18 cellular contexts compared by ENCODE assay signal in the genomic region with DNA sequence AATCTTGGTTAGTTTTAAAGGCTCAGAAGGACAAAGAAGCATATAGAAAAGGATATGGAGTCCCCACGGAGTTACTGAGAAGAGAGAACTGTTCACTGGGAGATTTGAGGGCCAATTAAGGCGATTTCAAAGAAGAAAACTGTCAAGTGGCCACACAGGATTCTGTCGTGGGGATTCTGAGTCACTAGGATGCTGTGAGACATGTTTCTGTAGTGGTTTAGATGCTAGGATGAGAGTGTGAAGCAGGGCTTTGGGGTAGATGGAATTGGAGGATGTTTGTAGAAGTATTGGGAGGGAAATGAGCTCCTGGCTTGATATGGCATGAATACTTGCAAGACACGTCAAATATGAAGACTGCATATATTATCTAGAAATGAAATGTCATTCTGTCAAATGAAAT.
DNase-seq lines count a peak whose midpoint lies in the region; ATAC-seq and TF ChIP-seq lines count a peak whose summit lies in the region.
"Had no signal": no experiment of that assay in that cellular context is flagged by ENCODE, and none has a peak within 500 bp of the region (broad histone marks: within the 10 kb centered on the region; RNA-seq: fewer than 3 reads in every experiment).

No MANE protein-coding gene starts in this region.

- POLR2A ChIA-PET in WTC11 (lab: Charles Lee): interaction anchor here (0.6 kb wide), 1 partner anchor 32 kb away, joined by 3 read pairs; no protein-coding TSS in a partner anchor

- no peaks in the 10 kb centered on the region for H3K4me1 ChIP-seq in ascending aorta
- H3K4me1 ChIP-seq: A549 had no signal

- no peak for TF ChIP-seq CTCF in brain (conservative IDR thresholded peaks at IDR 0.05)
- TF ChIP-seq CTCF in ascending aorta (IDR thresholded peaks at IDR 0.05): no peak
- no peak for TF ChIP-seq CTCF in WTC11 (IDR thresholded peaks at IDR 0.05)

- H3K9me3 Mint-ChIP-seq in activated CD4-positive, alpha-beta T cell treated with anti-CD3 and anti-CD28 coated beads, Interleukin-2, amount 10 ng/mL, durations not matched to agents 24 days and 14 days: peaks cover 8% of the 10 kb centered on the region
- H3K9me3 Mint-ChIP-seq in brain (peaks cover 0 to 4% (median 3%) of the 10 kb centered on the region in 5 experiments), WTC11 (peaks cover 9% of the 10 kb centered on the region)

- no peaks in the 10 kb centered on the region for H3K9me3 ChIP-seq in ascending aorta
- H3K9me3 ChIP-seq: A549 had no signal

- ATAC-seq in WTC11: no peak
- ATAC-seq: A549 had no signal

- H3K27ac ChIP-seq in ascending aorta: no peak overlapping the region
- H3K27ac ChIP-seq: 22Rv1, A549, C4-2B, GM23248, HL-60 had no signal

- CTCF ChIA-PET in WTC11 (lab: Charles Lee): interaction anchor here (1.1 kb wide), 1 partner anchor 103 kb away, joined by 3 read pairs; no protein-coding TSS in a partner anchor

- DNase-seq in activated CD4-positive, alpha-beta T cell treated with anti-CD3 and anti-CD28 coated beads for 48 hours: peak; percentile 10
- no peak for DNase-seq in activated CD4-positive, alpha-beta T cell treated with anti-CD3 and anti-CD28 coated beads, Interleukin-2, amount 10 ng/mL, durations not matched to agents 24 days and 14 days
- DNase-seq in RPMI7951 (ENCODE audit: low read depth): peak; percentile 45
- DNase-seq in activated gamma-delta T cell (lab: John Stamatoyannopoulos, UW): no peak
- DNase-seq in ascending aorta (ENCODE audit: low spot score in 2 of 2): no peak
- DNase-seq in WTC11 (ENCODE audit: low spot score): no peak
- DNase-seq: AML-193; CD4-positive, alpha-beta T cell; DMS153; DMS79; GDM1; GM23248; HCEC 1CT had no signal

- intact Hi-C loops in activated CD4-positive, alpha-beta T cell treated with anti-CD3 and anti-CD28 coated beads, Interleukin-2, amount 10 ng/mL, durations not matched to agents 24 days and 14 days (cut with micrococcal nuclease): no loop called here
- intact Hi-C loops in ascending aorta (cut with DNase I): no loop called here

- no peaks in the 10 kb centered on the region for H3K27me3 Mint-ChIP-seq in activated CD4-positive, alpha-beta T cell treated with anti-CD3 and anti-CD28 coated beads, Interleukin-2, amount 10 ng/mL, durations not matched to agents 24 days and 14 days
- H3K27me3 Mint-ChIP-seq in brain (peaks cover 6% of the 10 kb centered on the region), WTC11 (ENCODE audit: low read depth) (no peaks in the 10 kb centered on the region)
- H3K27me3 Mint-ChIP-seq: CD4-positive, alpha-beta T cell had no signal

- H3K27me3 ChIP-seq in ascending aorta: no peaks in the 10 kb centered on the region

- no peaks in the 10 kb centered on the region for H3K36me3 Mint-ChIP-seq in activated CD4-positive, alpha-beta T cell treated with anti-CD3 and anti-CD28 coated beads, Interleukin-2, amount 10 ng/mL, durations not matched to agents 24 days and 14 days (ENCODE audit: low read depth)
- H3K36me3 Mint-ChIP-seq in brain (peaks cover 9% of the 10 kb centered on the region), WTC11 (peaks cover 3% of the 10 kb centered on the region; the same call in 1 of the 2 replicates)

- H3K4me1 Mint-ChIP-seq in activated CD4-positive, alpha-beta T cell treated with anti-CD3 and anti-CD28 coated beads, Interleukin-2, amount 10 ng/mL, durations not matched to agents 24 days and 14 days: peaks cover 4% of the 10 kb centered on the region
- H3K4me1 Mint-ChIP-seq in brain (peaks cover 11% of the 10 kb centered on the region), WTC11 (peaks cover 10% of the 10 kb centered on the region)

- H3K27ac Mint-ChIP-seq in activated CD4-positive, alpha-beta T cell treated with anti-CD3 and anti-CD28 coated beads, Interleukin-2, amount 10 ng/mL, durations not matched to agents 24 days and 14 days: no peak overlapping the region
- H3K27ac Mint-ChIP-seq in brain: peak overlapping the region in 3 of 5 experiments; percentile 26 to 42 (median 38)
- H3K27ac Mint-ChIP-seq in WTC11: no peak overlapping the region
- H3K27ac Mint-ChIP-seq: CD4-positive, alpha-beta T cell had no signal

- H3K4me3 ChIP-seq in ascending aorta: no peak overlapping the region
- H3K4me3 ChIP-seq: A549, GM23248 had no signal

- no peaks in the 10 kb centered on the region for H3K36me3 ChIP-seq in ascending aorta

- H3K4me3 Mint-ChIP-seq in activated CD4-positive, alpha-beta T cell treated with anti-CD3 and anti-CD28 coated beads, Interleukin-2, amount 10 ng/mL, durations not matched to agents 24 days and 14 days: no peak overlapping the region
- no peak overlapping the region for H3K4me3 Mint-ChIP-seq in brain
- H3K4me3 Mint-ChIP-seq in WTC11: no peak overlapping the region
- H3K4me3 Mint-ChIP-seq: CD4-positive, alpha-beta T cell had no signal

TF ChIP-seq in WTC11, 78 proteins besides CTCF, POLR2A, EP300 and RAD21 (continues in another document):
- TF ChIP-seq, protein P1, sequence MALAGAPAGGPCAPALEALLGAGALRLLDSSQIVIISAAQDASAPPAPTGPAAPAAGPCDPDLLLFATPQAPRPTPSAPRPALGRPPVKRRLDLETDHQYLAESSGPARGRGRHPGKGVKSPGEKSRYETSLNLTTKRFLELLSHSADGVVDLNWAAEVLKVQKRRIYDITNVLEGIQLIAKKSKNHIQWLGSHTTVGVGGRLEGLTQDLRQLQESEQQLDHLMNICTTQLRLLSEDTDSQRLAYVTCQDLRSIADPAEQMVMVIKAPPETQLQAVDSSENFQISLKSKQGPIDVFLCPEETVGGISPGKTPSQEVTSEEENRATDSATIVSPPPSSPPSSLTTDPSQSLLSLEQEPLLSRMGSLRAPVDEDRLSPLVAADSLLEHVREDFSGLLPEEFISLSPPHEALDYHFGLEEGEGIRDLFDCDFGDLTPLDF (CRISPR knock-in tag; IDR thresholded peaks at IDR 0.05): no peak
- no peak for TF ChIP-seq CREB1 (CRISPR knock-in tag; IDR thresholded peaks at IDR 0.05)
- no peak for TF ChIP-seq ZNF416 (CRISPR knock-in tag; IDR thresholded peaks at IDR 0.05)
- TF ChIP-seq, protein P2, sequence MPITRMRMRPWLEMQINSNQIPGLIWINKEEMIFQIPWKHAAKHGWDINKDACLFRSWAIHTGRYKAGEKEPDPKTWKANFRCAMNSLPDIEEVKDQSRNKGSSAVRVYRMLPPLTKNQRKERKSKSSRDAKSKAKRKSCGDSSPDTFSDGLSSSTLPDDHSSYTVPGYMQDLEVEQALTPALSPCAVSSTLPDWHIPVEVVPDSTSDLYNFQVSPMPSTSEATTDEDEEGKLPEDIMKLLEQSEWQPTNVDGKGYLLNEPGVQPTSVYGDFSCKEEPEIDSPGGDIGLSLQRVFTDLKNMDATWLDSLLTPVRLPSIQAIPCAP (CRISPR knock-in tag; IDR thresholded peaks at IDR 0.05): no peak
- no peak for TF ChIP-seq TP53 (CRISPR knock-in tag; IDR thresholded peaks at IDR 0.05)
- TF ChIP-seq ETV6 (CRISPR knock-in tag; IDR thresholded peaks at IDR 0.05): no peak
- TF ChIP-seq, protein P3, sequence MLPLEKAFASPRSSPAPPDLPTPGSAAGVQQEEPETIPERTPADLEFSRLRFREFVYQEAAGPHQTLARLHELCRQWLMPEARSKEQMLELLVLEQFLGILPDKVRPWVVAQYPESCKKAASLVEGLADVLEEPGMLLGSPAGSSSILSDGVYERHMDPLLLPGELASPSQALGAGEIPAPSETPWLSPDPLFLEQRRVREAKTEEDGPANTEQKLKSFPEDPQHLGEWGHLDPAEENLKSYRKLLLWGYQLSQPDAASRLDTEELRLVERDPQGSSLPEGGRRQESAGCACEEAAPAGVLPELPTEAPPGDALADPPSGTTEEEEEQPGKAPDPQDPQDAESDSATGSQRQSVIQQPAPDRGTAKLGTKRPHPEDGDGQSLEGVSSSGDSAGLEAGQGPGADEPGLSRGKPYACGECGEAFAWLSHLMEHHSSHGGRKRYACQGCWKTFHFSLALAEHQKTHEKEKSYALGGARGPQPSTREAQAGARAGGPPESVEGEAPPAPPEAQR (CRISPR knock-in tag; IDR thresholded peaks at IDR 0.05): no peak
- no peak for TF ChIP-seq TEAD4 (CRISPR knock-in tag; IDR thresholded peaks at IDR 0.05)
- TF ChIP-seq GTF2I (CRISPR knock-in tag; conservative IDR thresholded peaks at IDR 0.05): no peak
- no peak for TF ChIP-seq EMX1 (CRISPR knock-in tag; IDR thresholded peaks at IDR 0.05)
- no peak for TF ChIP-seq GRHL2 (CRISPR knock-in tag; IDR thresholded peaks at IDR 0.05; ENCODE audit: insufficient replicate concordance, severe bottlenecking)
- TF ChIP-seq, protein P4, sequence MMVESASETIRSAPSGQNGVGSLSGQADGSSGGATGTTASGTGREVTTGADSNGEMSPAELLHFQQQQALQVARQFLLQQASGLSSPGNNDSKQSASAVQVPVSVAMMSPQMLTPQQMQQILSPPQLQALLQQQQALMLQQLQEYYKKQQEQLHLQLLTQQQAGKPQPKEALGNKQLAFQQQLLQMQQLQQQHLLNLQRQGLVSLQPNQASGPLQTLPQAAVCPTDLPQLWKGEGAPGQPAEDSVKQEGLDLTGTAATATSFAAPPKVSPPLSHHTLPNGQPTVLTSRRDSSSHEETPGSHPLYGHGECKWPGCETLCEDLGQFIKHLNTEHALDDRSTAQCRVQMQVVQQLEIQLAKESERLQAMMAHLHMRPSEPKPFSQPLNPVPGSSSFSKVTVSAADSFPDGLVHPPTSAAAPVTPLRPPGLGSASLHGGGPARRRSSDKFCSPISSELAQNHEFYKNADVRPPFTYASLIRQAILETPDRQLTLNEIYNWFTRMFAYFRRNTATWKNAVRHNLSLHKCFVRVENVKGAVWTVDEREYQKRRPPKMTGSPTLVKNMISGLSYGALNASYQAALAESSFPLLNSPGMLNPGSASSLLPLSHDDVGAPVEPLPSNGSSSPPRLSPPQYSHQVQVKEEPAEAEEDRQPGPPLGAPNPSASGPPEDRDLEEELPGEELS (CRISPR knock-in tag; IDR thresholded peaks at IDR 0.05): no peak
- no peak for TF ChIP-seq JAZF1 (CRISPR knock-in tag; IDR thresholded peaks at IDR 0.05)
- TF ChIP-seq, protein P5, sequence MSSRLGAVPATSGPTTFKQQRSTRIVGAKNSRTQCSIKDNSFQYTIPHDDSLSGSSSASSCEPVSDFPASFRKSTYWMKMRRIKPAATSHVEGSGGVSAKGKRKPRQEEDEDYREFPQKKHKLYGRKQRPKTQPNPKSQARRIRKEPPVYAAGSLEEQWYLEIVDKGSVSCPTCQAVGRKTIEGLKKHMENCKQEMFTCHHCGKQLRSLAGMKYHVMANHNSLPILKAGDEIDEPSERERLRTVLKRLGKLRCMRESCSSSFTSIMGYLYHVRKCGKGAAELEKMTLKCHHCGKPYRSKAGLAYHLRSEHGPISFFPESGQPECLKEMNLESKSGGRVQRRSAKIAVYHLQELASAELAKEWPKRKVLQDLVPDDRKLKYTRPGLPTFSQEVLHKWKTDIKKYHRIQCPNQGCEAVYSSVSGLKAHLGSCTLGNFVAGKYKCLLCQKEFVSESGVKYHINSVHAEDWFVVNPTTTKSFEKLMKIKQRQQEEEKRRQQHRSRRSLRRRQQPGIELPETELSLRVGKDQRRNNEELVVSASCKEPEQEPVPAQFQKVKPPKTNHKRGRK (CRISPR knock-in tag; IDR thresholded peaks at IDR 0.05; ENCODE audit: borderline replicate concordance): no peak
- no peak for TF ChIP-seq ZNF138 (CRISPR knock-in tag; conservative IDR thresholded peaks at IDR 0.05)

Comparison
In these comparisons a context has a peak if more than half of its experiments do, and no peak if none do; other contexts are left out.
1. DNase-seq: peak in activated CD4-positive, alpha-beta T cell treated with anti-CD3 and anti-CD28 coated beads for 48 hours (single experiment) and RPMI7951 (single experiment); none in activated CD4-positive, alpha-beta T cell treated with anti-CD3 and anti-CD28 coated beads, Interleukin-2, amount 10 ng/mL, durations not matched to agents 24 days and 14 days (single experiment), activated gamma-delta T cell (single experiment), ascending aorta (0 of 2) and WTC11 (single experiment).
2. H3K27ac Mint-ChIP-seq: peak in brain (3 of 5); none in activated CD4-positive, alpha-beta T cell treated with anti-CD3 and anti-CD28 coated beads, Interleukin-2, amount 10 ng/mL, durations not matched to agents 24 days and 14 days (single experiment) and WTC11 (single experiment).